13 cellular contexts compared by ENCODE assay signal in genomic region chr13:74070065-74070464, GRCh38.
DNase-seq lines count a peak whose midpoint lies in the region; ATAC-seq and TF ChIP-seq lines count a peak whose summit lies in the region.
"Had no signal": no experiment of that assay in that cellular context is flagged by ENCODE, and none has a peak within 500 bp of the region (broad histone marks: within the 10 kb centered on the region; RNA-seq: fewer than 3 reads in every experiment).

No MANE protein-coding gene starts in this region.

- no peak for TF ChIP-seq POLR2A in breast epithelium (IDR thresholded peaks at IDR 0.05)

- H3K9me3 Mint-ChIP-seq in activated T-cell treated with anti-CD3 and anti-CD28 coated beads, Interleukin-2, amount 50 U/mL, for 24 hours = peaks cover 2% of the 10 kb centered on the region
- H3K9me3 Mint-ChIP-seq in activated CD4-positive, alpha-beta T cell treated with anti-CD3 and anti-CD28 coated beads, Interleukin-2, amount 10 ng/mL, durations not matched to agents 7 days and 5 days = peaks cover 14% of the 10 kb centered on the region
- peaks cover 3% of the 10 kb centered on the region for H3K9me3 Mint-ChIP-seq in stimulated activated effector memory CD8-positive, alpha-beta T cell treated with anti-CD3 and anti-CD28 coated beads, Interleukin-12 subunit alpha, Interleukin-12 subunit beta, amount 100 ng/mL, for 72 hours
- no peaks in the 10 kb centered on the region for H3K9me3 Mint-ChIP-seq in osteocyte (ENCODE audit: unreplicated experiment)

- no peaks in the 10 kb centered on the region for H3K27me3 Mint-ChIP-seq in activated T-cell treated with anti-CD3 and anti-CD28 coated beads, Interleukin-2, amount 50 U/mL, for 24 hours
- no peaks in the 10 kb centered on the region for H3K27me3 Mint-ChIP-seq in activated CD4-positive, alpha-beta T cell treated with anti-CD3 and anti-CD28 coated beads, Interleukin-2, amount 10 ng/mL, durations not matched to agents 7 days and 5 days
- H3K27me3 Mint-ChIP-seq in osteocyte (ENCODE audit: unreplicated experiment) = no peaks in the 10 kb centered on the region
- H3K27me3 Mint-ChIP-seq: type B pancreatic cell had no signal

- TF ChIP-seq CTCF in breast epithelium (IDR thresholded peaks at IDR 0.05) (no peak), osteocyte (IDR thresholded peaks at IDR 0.05) (no peak)

- H3K4me3 Mint-ChIP-seq in activated T-cell treated with anti-CD3 and anti-CD28 coated beads, Interleukin-2, amount 50 U/mL, for 24 hours = peak overlapping the region; percentile 46
- peak overlapping the region; percentile 64 for H3K4me3 Mint-ChIP-seq in activated CD4-positive, alpha-beta T cell treated with anti-CD3 and anti-CD28 coated beads, Interleukin-2, amount 10 ng/mL, durations not matched to agents 7 days and 5 days
- peak overlapping the region; percentile 47 for H3K4me3 Mint-ChIP-seq in stimulated activated effector memory CD8-positive, alpha-beta T cell treated with anti-CD3 and anti-CD28 coated beads, Interleukin-12 subunit alpha, Interleukin-12 subunit beta, amount 100 ng/mL, for 72 hours
- no peak overlapping the region for H3K4me3 Mint-ChIP-seq in osteocyte (ENCODE audit: unreplicated experiment)
- H3K4me3 Mint-ChIP-seq: type B pancreatic cell had no signal

- H3K9me3 ChIP-seq in breast epithelium = no peaks in the 10 kb centered on the region
- H3K9me3 ChIP-seq: neutrophil, SJSA1 had no signal

- peak; percentile 65 for ATAC-seq in HG02885 (IDR thresholded peaks at IDR 0.05; ENCODE audit: poor library complexity, unreplicated experiment)
- ATAC-seq in stimulated activated effector memory CD8-positive, alpha-beta T cell treated with anti-CD3 and anti-CD28 coated beads, Interleukin-12 subunit alpha, Interleukin-12 subunit beta, amount 100 ng/mL, for 72 hours = peak; percentile 75

- POLR2A ChIA-PET in activated CD4-positive, alpha-beta T cell treated with anti-CD3 and anti-CD28 coated beads, Interleukin-2, amount 10 ng/mL, durations not matched to agents 7 days and 5 days (lab: Charles Lee) = interaction anchor here (0.5 to 0.7 kb wide), 3 partner anchors 10 to 24 kb away, joined by 3 to 5 read pairs (median 5); no protein-coding TSS in a partner anchor

- H3K4me3 ChIP-seq in breast epithelium = no peak overlapping the region
- H3K4me3 ChIP-seq: GM23248, SJSA1 had no signal

- intact Hi-C loops in breast epithelium (cut with DNase I; ENCODE audit: low total_unique reads) = no loop called here

- H3K27ac ChIP-seq in breast epithelium = no peak overlapping the region
- H3K27ac ChIP-seq: GM23248, neutrophil, SJSA1 had no signal

- no peaks in the 10 kb centered on the region for H3K4me1 ChIP-seq in breast epithelium

- CTCF ChIA-PET in activated CD4-positive, alpha-beta T cell treated with anti-CD3 and anti-CD28 coated beads, Interleukin-2, amount 10 ng/mL, durations not matched to agents 7 days and 5 days (lab: Charles Lee) = no interaction called here

- peaks cover 75% of the 10 kb centered on the region for H3K4me1 Mint-ChIP-seq in activated T-cell treated with anti-CD3 and anti-CD28 coated beads, Interleukin-2, amount 50 U/mL, for 24 hours (ENCODE audit: low read depth)
- H3K4me1 Mint-ChIP-seq in activated CD4-positive, alpha-beta T cell treated with anti-CD3 and anti-CD28 coated beads, Interleukin-2, amount 10 ng/mL, durations not matched to agents 7 days and 5 days = peaks cover 66% of the 10 kb centered on the region
- peaks cover 53% of the 10 kb centered on the region for H3K4me1 Mint-ChIP-seq in stimulated activated effector memory CD8-positive, alpha-beta T cell treated with anti-CD3 and anti-CD28 coated beads, Interleukin-12 subunit alpha, Interleukin-12 subunit beta, amount 100 ng/mL, for 72 hours
- H3K4me1 Mint-ChIP-seq in osteocyte (ENCODE audit: unreplicated experiment) = peaks cover 34% of the 10 kb centered on the region

- no peaks in the 10 kb centered on the region for H3K36me3 ChIP-seq in breast epithelium
- H3K36me3 ChIP-seq: neutrophil, SJSA1 had no signal

- no peaks in the 10 kb centered on the region for H3K27me3 ChIP-seq in breast epithelium
- H3K27me3 ChIP-seq: neutrophil, SJSA1 had no signal

- peaks cover 13% of the 10 kb centered on the region for H3K36me3 Mint-ChIP-seq in activated T-cell treated with anti-CD3 and anti-CD28 coated beads, Interleukin-2, amount 50 U/mL, for 24 hours (ENCODE audit: low read depth)
- H3K36me3 Mint-ChIP-seq in activated CD4-positive, alpha-beta T cell treated with anti-CD3 and anti-CD28 coated beads, Interleukin-2, amount 10 ng/mL, durations not matched to agents 7 days and 5 days (ENCODE audit: low read depth) = peaks cover 51% of the 10 kb centered on the region
- H3K36me3 Mint-ChIP-seq in stimulated activated effector memory CD8-positive, alpha-beta T cell treated with anti-CD3 and anti-CD28 coated beads, Interleukin-12 subunit alpha, Interleukin-12 subunit beta, amount 100 ng/mL, for 72 hours = no peaks in the 10 kb centered on the region
- H3K36me3 Mint-ChIP-seq in osteocyte (ENCODE audit: unreplicated experiment) = peaks cover 4% of the 10 kb centered on the region

- H3K27ac Mint-ChIP-seq in activated T-cell treated with anti-CD3 and anti-CD28 coated beads, Interleukin-2, amount 50 U/mL, for 24 hours = peak overlapping the region; percentile 75
- peak overlapping the region; percentile 86 for H3K27ac Mint-ChIP-seq in activated CD4-positive, alpha-beta T cell treated with anti-CD3 and anti-CD28 coated beads, Interleukin-2, amount 10 ng/mL, durations not matched to agents 7 days and 5 days
- H3K27ac Mint-ChIP-seq in stimulated activated effector memory CD8-positive, alpha-beta T cell treated with anti-CD3 and anti-CD28 coated beads, Interleukin-12 subunit alpha, Interleukin-12 subunit beta, amount 100 ng/mL, for 72 hours = peak overlapping the region; percentile 70
- H3K27ac Mint-ChIP-seq in osteocyte (ENCODE audit: unreplicated experiment) = no peak overlapping the region
- H3K27ac Mint-ChIP-seq: type B pancreatic cell had no signal

- no peak for DNase-seq in activated T-cell treated with anti-CD3 and anti-CD28 coated beads, Interleukin-2, amount 50 U/mL, for 24 hours
- no peak for DNase-seq in activated T-cell treated with anti-CD3 and anti-CD28 coated beads, Interleukin-2, amount 50 U/mL, for 48 hours
- peak; percentile 48 for DNase-seq in activated CD4-positive, alpha-beta T cell treated with anti-CD3 and anti-CD28 coated beads, Interleukin-2, amount 10 ng/mL, durations not matched to agents 7 days and 5 days
- DNase-seq in stimulated activated effector memory CD8-positive, alpha-beta T cell treated with anti-CD3 and anti-CD28 coated beads, Interleukin-12 subunit alpha, Interleukin-12 subunit beta, amount 100 ng/mL, for 72 hours (ENCODE audit: low spot score in 2 of 2) = no peak
- DNase-seq in islet precursor cell (no peak), breast epithelium (ENCODE audit: low spot score in 2 of 2) (no peak), osteocyte (ENCODE audit: extremely low spot score, unreplicated experiment) (no peak)
- DNase-seq: GDM1, GM23248 had no signal
